20 cellular contexts compared by ENCODE assay signal in genomic region chr2:104702451-104702850, GRCh38.
DNase-seq lines count a peak whose midpoint lies in the region; ATAC-seq and TF ChIP-seq lines count a peak whose summit lies in the region.
"Had no signal": no experiment of that assay in that cellular context is flagged by ENCODE, and none has a peak within 500 bp of the region (broad histone marks: within the 10 kb centered on the region; RNA-seq: fewer than 3 reads in every experiment).

No MANE protein-coding gene starts in this region.

- H2BK5ac ChIP-seq in neuronal stem cell (ENCODE audit: low read length) = no peak overlapping the region

- no peak overlapping the region for H4K91ac ChIP-seq in neuronal stem cell (ENCODE audit: low read depth, low read length, poor library complexity)

- H4K8ac ChIP-seq in neuronal stem cell (ENCODE audit: low read depth, low read length) = no peak overlapping the region

- DNase-seq in NCI-H524 (lab: John Stamatoyannopoulos, UW) = peak; percentile 44 to 83
- DNase-seq in epithelial cell of esophagus (ENCODE audit: low read depth) = peak; percentile 50
- peak; percentile 66 for DNase-seq in neuronal stem cell (ENCODE audit: low spot score)
- DNase-seq in A673 (ENCODE audit: low spot score) = no peak
- DNase-seq in 8988T = no peak
- DNase-seq: activated CD4-positive, alpha-beta T cell treated with anti-CD3 and anti-CD28 coated beads, Interleukin-2, amount 10 ng/mL, durations not matched to agents 24 days and 14 days; activated naive CD4-positive, alpha-beta T cell treated with anti-CD3 and anti-CD28 coated beads for 36 hours; DND-41; effector memory CD4-positive, alpha-beta T cell; GM23248; left ventricle myocardium inferior; naive thymus-derived CD4-positive, alpha-beta T cell; NCI-H2171 had no signal

- no peak overlapping the region for H3K4ac ChIP-seq in neuronal stem cell (ENCODE audit: low read length)

- no peak overlapping the region for H2BK15ac ChIP-seq in neuronal stem cell (ENCODE audit: low read length)

- H3K4me3 ChIP-seq in HEK293 (ENCODE audit: low read depth, low read length) (no peak overlapping the region), epithelial cell of esophagus (ENCODE audit: low read length) (no peak overlapping the region), neuronal stem cell (ENCODE audit: low read length in 2 of 2) (peak overlapping the region in 1 of 2 donors; percentile 7), A673 (ENCODE audit: low read depth, low read length, poor library complexity, severe bottlenecking) (no peak overlapping the region)
- H3K4me3 ChIP-seq: BLaER1, cardiac muscle cell, GM23248, left ventricle myocardium inferior, SJSA1, suprapubic skin had no signal

- H3K23ac ChIP-seq in neuronal stem cell (ENCODE audit: low read depth, low read length, poor library complexity) = no peak overlapping the region

- intact Hi-C loops in A673 (cut with micrococcal nuclease; ENCODE audit: unreplicated experiment) = no loop called here

- H3K4me1 ChIP-seq in HEK293 (ENCODE audit: control insufficient read depth, insufficient read depth, low read length) = peaks cover 4% of the 10 kb centered on the region; the same call in 1 of the 2 replicates
- H3K4me1 ChIP-seq in neuronal stem cell (ENCODE audit: control insufficient read depth in 2 of 2, insufficient read depth in 1 of 2, low read depth in 1 of 2, low read length in 2 of 2) = peaks cover 33 to 47% of the 10 kb centered on the region in 2 donors
- H3K4me1 ChIP-seq in A673 (ENCODE audit: insufficient read depth, low read length, poor library complexity, severe bottlenecking) = no peaks in the 10 kb centered on the region
- H3K4me1 ChIP-seq: BLaER1, left ventricle myocardium inferior, SJSA1 had no signal

- POLR2A ChIA-PET in HEK293 (lab: Yijun Ruan, JAX) (interaction anchor here (1.4 kb wide), 1 partner anchor 151 kb away, joined by 5 read pairs; the partner anchor contains the start of gene POU3F3), A673 (lab: Charles Lee; ENCODE audit: low non-redundant PET) (no interaction called here)

- H2BK12ac ChIP-seq in neuronal stem cell (ENCODE audit: low read length) = no peak overlapping the region

- no peak overlapping the region for H2AK5ac ChIP-seq in neuronal stem cell (ENCODE audit: low read depth, low read length)

- no CpG with 5 or more reads among the region's 6 CpGs for WGBS in neuronal stem cell (ENCODE audit: extremely low coverage in 2 of 2, insufficient read length in 2 of 2, insufficient replicate concordance in 1 of 2), 2 donors

- TF ChIP-seq CTCF in HEK293 (tag by site-specific recombination; IDR thresholded peaks at IDR 0.05) (no peak), epithelial cell of esophagus (IDR thresholded peaks at IDR 0.05; ENCODE audit: insufficient read depth, low read depth, low read length, missing control alignments) (no peak), A673 (conservative IDR thresholded peaks at IDR 0.05; ENCODE audit: low read depth, low read length) (no peak)

- H2AFZ ChIP-seq in neuronal stem cell (ENCODE audit: low read length) = peak overlapping the region; percentile 71
- H2AFZ ChIP-seq: GM23248 had no signal

- H3K27ac ChIP-seq in HEK293 (ENCODE audit: extremely low read depth, low read depth, low read length) (no peak overlapping the region), neuronal stem cell (replicated peaks; ENCODE audit: low read length) (peak overlapping the region; percentile 79), A673 (ENCODE audit: low read depth, low read length, poor library complexity, severe bottlenecking) (no peak overlapping the region)
- H3K27ac ChIP-seq: BLaER1, cardiac muscle cell, GM23248, left ventricle myocardium inferior, SJSA1, suprapubic skin had no signal

- no TSS peak for BruUV-seq in A673 (replicated peaks; lab: Mats Ljungman, UMichigan)

- H3K14ac ChIP-seq in neuronal stem cell (ENCODE audit: low read length) = no peak overlapping the region

- H3K79me1 ChIP-seq in neuronal stem cell (ENCODE audit: low read depth, low read length) = no peaks in the 10 kb centered on the region

- H3K18ac ChIP-seq in neuronal stem cell (ENCODE audit: low read length) = no peak overlapping the region

- H3K27me3 ChIP-seq in neuronal stem cell (ENCODE audit: control insufficient read depth in 3 of 3, insufficient read depth in 3 of 3, low read depth in 1 of 3, low read length in 3 of 3) (no peaks in the 10 kb centered on the region), A673 (replicated peaks; ENCODE audit: insufficient read depth, low read depth, low read length, poor library complexity) (no peaks in the 10 kb centered on the region)
- H3K27me3 ChIP-seq: BLaER1, SJSA1 had no signal

- H3K9me3 ChIP-seq in HEK293 (ENCODE audit: control insufficient read depth, insufficient read depth, low read depth, low read length) (no peaks in the 10 kb centered on the region), neuronal stem cell (replicated peaks in 1 of 2; ENCODE audit: control insufficient read depth in 2 of 2, insufficient read depth in 1 of 2, low read depth in 1 of 2, low read length in 2 of 2) (no peaks in the 10 kb centered on the region), A673 (ENCODE audit: low read depth, low read length, poor library complexity, severe bottlenecking) (no peaks in the 10 kb centered on the region)
- H3K9me3 ChIP-seq: BLaER1, left ventricle myocardium inferior, SJSA1, suprapubic skin had no signal

- CTCF ChIA-PET in HEK293 (lab: Yijun Ruan, JAX) (interaction anchor here (0.5 to 0.6 kb wide), 2 partner anchors 11 to 13 kb away, joined by 3 read pairs; no protein-coding TSS in a partner anchor), A673 (lab: Charles Lee) (no interaction called here)

- H3K4me2 ChIP-seq in neuronal stem cell (ENCODE audit: insufficient read depth, low read length, poor library complexity, severe bottlenecking) = peak overlapping the region; percentile 35
- H3K4me2 ChIP-seq: BLaER1 had no signal

- no peaks in the 10 kb centered on the region for H3K36me3 ChIP-seq in HEK293 (ENCODE audit: control insufficient read depth in 2 of 2, insufficient read depth in 1 of 2, low read length in 2 of 2)
- H3K36me3 ChIP-seq in neuronal stem cell (replicated peaks in 1 of 2; ENCODE audit: control insufficient read depth in 2 of 2, insufficient read depth in 2 of 2, low read length in 2 of 2) = no peaks in the 10 kb centered on the region
- no peaks in the 10 kb centered on the region for H3K36me3 ChIP-seq in A673 (ENCODE audit: insufficient read depth, low read length, poor library complexity, severe bottlenecking)
- H3K36me3 ChIP-seq: BLaER1, cardiac muscle cell, left ventricle myocardium inferior, SJSA1, suprapubic skin had no signal

- H3K9ac ChIP-seq in neuronal stem cell (ENCODE audit: low read depth, low read length, poor library complexity) = no peak overlapping the region
- H3K9ac ChIP-seq: BLaER1, GM23248 had no signal

- ATAC-seq in GM19328 (IDR thresholded peaks at IDR 0.05; ENCODE audit: unreplicated experiment) (no peak), GM18517 (IDR thresholded peaks at IDR 0.05; ENCODE audit: unreplicated experiment) (no peak)
- ATAC-seq: naive thymus-derived CD4-positive, alpha-beta T cell had no signal

- no peak overlapping the region for H2BK120ac ChIP-seq in neuronal stem cell (ENCODE audit: low read depth, low read length)

TF ChIP-seq in HEK293, 187 proteins besides CTCF, POLR2A, EP300 and RAD21 (continues in another document):
- TF ChIP-seq SP7 (tag by site-specific recombination; IDR thresholded peaks at IDR 0.05) = peak; percentile 30; the same call in 1 of the 2 replicates
- TF ChIP-seq ZNF561 (tag by site-specific recombination; IDR thresholded peaks at IDR 0.05; ENCODE audit: borderline replicate concordance) = peak; percentile 49; the same call in 1 of the 2 replicates
- no peak for TF ChIP-seq ZNF747 (tag by site-specific recombination; IDR thresholded peaks at IDR 0.05)
- peak; percentile 79 for TF ChIP-seq FEZF1 (tag by site-specific recombination; IDR thresholded peaks at IDR 0.05)
- peak; percentile 93 for TF ChIP-seq PRDM6 (tag by site-specific recombination; IDR thresholded peaks at IDR 0.05)
- TF ChIP-seq ZBTB17 (tag by site-specific recombination; IDR thresholded peaks at IDR 0.05) = peak; percentile 75
- peak; percentile 89; the same call in 1 of the 2 replicates for TF ChIP-seq TCF7L2 (IDR thresholded peaks at IDR 0.05; ENCODE audit: borderline replicate concordance, low read depth, low read length)
- TF ChIP-seq SCRT2 (tag by site-specific recombination; IDR thresholded peaks at IDR 0.05) = peak; percentile 87
- TF ChIP-seq ZNF157 (tag by site-specific recombination; IDR thresholded peaks at IDR 0.05) = no peak
- peak; percentile 45 for TF ChIP-seq ZIC2 (tag by site-specific recombination; IDR thresholded peaks at IDR 0.05)
- TF ChIP-seq IKZF3 (tag by site-specific recombination; IDR thresholded peaks at IDR 0.05) = peak; percentile 67; the same call in 1 of the 2 replicates
- TF ChIP-seq ZNF449 (tag by site-specific recombination; IDR thresholded peaks at IDR 0.05) = 0 out of 2 replicates have a peak, but pooled peaks have one; percentile 8

Comparison
In these comparisons a context has a peak if more than half of its experiments do, and no peak if none do; other contexts are left out.
1. DNase-seq: peak in NCI-H524 (2 of 2), epithelial cell of esophagus (single experiment) and neuronal stem cell (single experiment); none in A673 (single experiment) and 8988T (single experiment).